19 cellular contexts compared by ENCODE assay signal in genomic region chr6:157842213-157842612, GRCh38. TPM values are rescaled to one million over a fixed set of nuclear protein-coding genes. Genes with fewer than 3 reads are reported as not detected.
DNase-seq lines count a peak whose midpoint lies in the region; ATAC-seq, FAIRE-seq and TF ChIP-seq lines count a peak whose summit lies in the region.
"Had no signal": no experiment of that assay in that cellular context is flagged by ENCODE, and none has a peak within 500 bp of the region (broad histone marks: within the 10 kb centered on the region; RNA-seq: fewer than 3 reads in every experiment).

No MANE protein-coding gene starts in this region.

- H3K9ac ChIP-seq in HepG2 (ENCODE audit: insufficient read depth, low read depth, low read length) (no peak overlapping the region), keratinocyte (ENCODE audit: control insufficient read depth, extremely low read depth, insufficient read depth, low read length) (no peak overlapping the region)

- no peaks in the 10 kb centered on the region for H3K27me3 Mint-ChIP-seq in WTC11 (ENCODE audit: low read depth)
- H3K27me3 Mint-ChIP-seq: B cell had no signal

- no peak for TF ChIP-seq RAD21 in HepG2 (CRISPR knock-in tag; IDR thresholded peaks at IDR 0.05)

- WGBS in HepG2 (ENCODE audit: low lambda C conversion rate): 94% methylated on average over 4 of the region's 4 CpGs
- 92% methylated on average over 4 of the region's 4 CpGs for WGBS in right lobe of liver (ENCODE audit: insufficient coverage, low coverage, low lambda C conversion rate, missing lambda C conversion rate)
- WGBS in aorta, 2 donors: 96% methylated on average over 4 of the region's 4 CpGs

- H3K4me3 ChIP-seq in HepG2 (replicated peaks in 1 of 3; ENCODE audit: insufficient read depth in 1 of 3, low read depth in 2 of 3, low read length in 3 of 3) (no peak overlapping the region), right lobe of liver (no peak overlapping the region), keratinocyte (ENCODE audit: control insufficient read depth in 2 of 3, extremely low read depth in 1 of 3, insufficient read depth in 2 of 3, low read depth in 1 of 3, low read length in 3 of 3) (no peak overlapping the region), aorta (ENCODE audit: low read length in 2 of 2) (no peak overlapping the region), vagina (no peak overlapping the region)
- H3K4me3 ChIP-seq: GM12878 had no signal

- H3K36me3 Mint-ChIP-seq in WTC11: no peaks in the 10 kb centered on the region

- ATAC-seq in HepG2 (no peak), right lobe of liver (no peak), WTC11 (no peak), aorta (ENCODE audit: low FRiP score) (no peak)

- no TSS peak for BruUV-seq in HepG2 (replicated peaks; lab: Mats Ljungman, UMichigan)

- CTCF ChIA-PET in HepG2 (lab: Yijun Ruan, JAX; ENCODE audit: low intra/inter-chr PET ratio, low total read pairs) (no interaction called here), WTC11 (lab: Charles Lee) (no interaction called here)

- H3K9me3 Mint-ChIP-seq in WTC11: no peaks in the 10 kb centered on the region
- H3K9me3 Mint-ChIP-seq: HFFc6 had no signal

- H3K79me2 ChIP-seq in HepG2 (ENCODE audit: insufficient read depth, low read length) (peaks cover 77% of the 10 kb centered on the region), keratinocyte (ENCODE audit: control insufficient read depth, insufficient read depth, low read length) (peaks cover 96% of the 10 kb centered on the region)

- no peaks in the 10 kb centered on the region for H3K36me3 ChIP-seq in HepG2 (replicated peaks in 1 of 2; ENCODE audit: control insufficient read depth in 1 of 2, insufficient read depth in 2 of 2, low read length in 2 of 2)
- H3K36me3 ChIP-seq in right lobe of liver: no peaks in the 10 kb centered on the region
- no peaks in the 10 kb centered on the region for H3K36me3 ChIP-seq in keratinocyte (ENCODE audit: control insufficient read depth in 2 of 2, extremely low read depth in 1 of 2, insufficient read depth in 2 of 2, low read length in 2 of 2)
- H3K36me3 ChIP-seq in aorta (ENCODE audit: control insufficient read depth in 1 of 2, insufficient read depth in 2 of 2, low read length in 1 of 2): no peaks in the 10 kb centered on the region
- H3K36me3 ChIP-seq in vagina: no peaks in the 10 kb centered on the region

- H4K20me1 ChIP-seq in HepG2 (ENCODE audit: insufficient read depth, low read length): peaks cover 37% of the 10 kb centered on the region
- H4K20me1 ChIP-seq in keratinocyte (ENCODE audit: control insufficient read depth, extremely low read depth, insufficient read depth, low read length): no peaks in the 10 kb centered on the region

- TF ChIP-seq EP300 in HepG2 (IDR thresholded peaks at IDR 0.05; ENCODE audit: low read depth in 2 of 2, low read length in 2 of 2) (no peak), HepG2 (CRISPR knock-in tag; IDR thresholded peaks at IDR 0.05; ENCODE audit: borderline replicate concordance) (no peak)

- H3K27ac ChIP-seq in HepG2 (ENCODE audit: extremely low read length, insufficient read depth, low read length) (no peak overlapping the region), right lobe of liver (no peak overlapping the region), keratinocyte (ENCODE audit: control insufficient read depth, insufficient read depth, low read length) (peak overlapping the region; percentile 18), aorta (ENCODE audit: low read depth in 1 of 2, low read length in 2 of 2) (no peak overlapping the region), vagina (no peak overlapping the region)

- H3K27me3 ChIP-seq in HepG2 (ENCODE audit: control insufficient read depth in 1 of 2, insufficient read depth in 2 of 2, low read length in 2 of 2) (no peaks in the 10 kb centered on the region), right lobe of liver (no peaks in the 10 kb centered on the region), keratinocyte (ENCODE audit: control insufficient read depth, extremely low read depth, insufficient read depth, low read length) (no peaks in the 10 kb centered on the region), aorta (ENCODE audit: control insufficient read depth in 1 of 2, insufficient read depth in 2 of 2, low read length in 1 of 2) (no peaks in the 10 kb centered on the region), vagina (no peaks in the 10 kb centered on the region)

- intact Hi-C loops in HepG2 (cut with micrococcal nuclease; ENCODE audit: unreplicated experiment): no loop called here
- intact Hi-C loops in right lobe of liver (cut with DNase I): no loop called here
- intact Hi-C loops in aorta (cut with DNase I): no loop called here
- intact Hi-C loops in vagina (cut with DNase I): no loop called here

- TF ChIP-seq CTCF in HepG2 (CRISPR knock-in tag; IDR thresholded peaks at IDR 0.05) (no peak), right lobe of liver (IDR thresholded peaks at IDR 0.05) (no peak), WTC11 (IDR thresholded peaks at IDR 0.05) (no peak), keratinocyte (optimal IDR thresholded peaks at IDR 0.05 in 1 of 3, IDR thresholded peaks at IDR 0.05 in 1 of 3, conservative IDR thresholded peaks at IDR 0.05 in 1 of 3; ENCODE audit: extremely low read depth in 1 of 3, insufficient read depth in 2 of 3, low read length in 3 of 3) (no peak), vagina (IDR thresholded peaks at IDR 0.05) (no peak)

- H2AFZ ChIP-seq in HepG2 (ENCODE audit: low read length) (no peak overlapping the region), keratinocyte (ENCODE audit: control insufficient read depth, low read length) (no peak overlapping the region)

- in situ Hi-C loops in HepG2 (cut with HindIII; ENCODE audit: extremely low pct_ligation_motif_present, low pct_unique_long_range_greater_than_20kb): no loop called here

- H3K4me1 Mint-ChIP-seq in WTC11: peaks cover 78% of the 10 kb centered on the region

- no peak for FAIRE-seq in HepG2 (lab: Jason Lieb, UNC)
- FAIRE-seq in keratinocyte (lab: Jason Lieb, UNC): no peak
- FAIRE-seq: GM12878 had no signal

- dilution Hi-C loops in keratinocyte (cut with MboI; ENCODE audit: extremely low pct_ligation_motif_present, low sequenced_read_pairs): no loop called here

- no peak overlapping the region for H3K4me3 Mint-ChIP-seq in WTC11
- H3K4me3 Mint-ChIP-seq: HFFc6 had no signal

- POLR2A ChIA-PET in HepG2 (lab: Yijun Ruan, JAX) (no interaction called here), WTC11 (lab: Charles Lee) (interaction anchor here (0.5 kb wide), 1 partner anchor 607 kb away, joined by 3 read pairs; no protein-coding TSS in a partner anchor)

- H3K4me2 ChIP-seq in HepG2 (ENCODE audit: low read depth, low read length) (no peak overlapping the region), keratinocyte (ENCODE audit: control insufficient read depth, extremely low read depth, insufficient read depth, low read depth, low read length) (no peak overlapping the region)

- H3K9me3 ChIP-seq in HepG2 (ENCODE audit: low read length) (no peaks in the 10 kb centered on the region), right lobe of liver (no peaks in the 10 kb centered on the region), keratinocyte (ENCODE audit: control insufficient read depth, low read depth, low read length) (no peaks in the 10 kb centered on the region), aorta (ENCODE audit: control insufficient read depth, low read length) (no peaks in the 10 kb centered on the region), vagina (no peaks in the 10 kb centered on the region)
- H3K9me3 ChIP-seq: Caco-2 had no signal

- H3K4me1 ChIP-seq in HepG2 (ENCODE audit: insufficient read depth, low read length): 0 out of 2 replicates have a peak, but pooled peaks cover 7% of the 10 kb centered on the region
- H3K4me1 ChIP-seq in right lobe of liver: peaks cover 0 to 8% (median 3%) of the 10 kb centered on the region in 4 donors
- peaks cover 77% of the 10 kb centered on the region for H3K4me1 ChIP-seq in keratinocyte (ENCODE audit: control insufficient read depth, extremely low read depth, insufficient read depth, low read length)
- H3K4me1 ChIP-seq in aorta (ENCODE audit: control insufficient read depth in 1 of 2, insufficient read depth in 2 of 2, low read length in 2 of 2): peaks cover 4 to 14% of the 10 kb centered on the region in 2 donors
- peaks cover 93% of the 10 kb centered on the region for H3K4me1 ChIP-seq in vagina

- DNase-seq in HepG2 (ENCODE audit: low spot score): no peak
- DNase-seq in right lobe of liver: no peak
- no peak for DNase-seq in WTC11 (ENCODE audit: low spot score)
- no peak for DNase-seq in keratinocyte (ENCODE audit: low read depth, low spot score)
- DNase-seq in NCI-H345 treated with DMSO at 0.1 percent for 48 hours (lab: John Stamatoyannopoulos, UW; ENCODE audit: unreplicated experiment): no peak
- no peak for DNase-seq in aorta
- DNase-seq in vagina (ENCODE audit: extremely low spot score in 2 of 2): no peak
- no peak for DNase-seq in NCI-H510A treated with DMSO at 0.1 percent for 48 hours (lab: John Stamatoyannopoulos, UW)
- DNase-seq: Caco-2, EL, GOT3, HFFc6, NCI-H1092 treated with DMSO at 0.1 percent for 48 hours, NCI-H1694, NCI-H2081 treated with DMSO at 0.1 percent for 48 hours, NCI-H510A, NCI-H774 had no signal

- no peak for TF ChIP-seq POLR2A in HepG2 (IDR thresholded peaks at IDR 0.05; ENCODE audit: insufficient read depth in 1 of 2, low read depth in 2 of 2, low read length in 2 of 2)
- TF ChIP-seq POLR2A in right lobe of liver (IDR thresholded peaks at IDR 0.05): no peak
- TF ChIP-seq POLR2A in vagina (IDR thresholded peaks at IDR 0.05): no peak

- peak overlapping the region; percentile 35 for H3K27ac Mint-ChIP-seq in WTC11
- H3K27ac Mint-ChIP-seq: B cell had no signal

- H3K9me1 ChIP-seq in keratinocyte (ENCODE audit: control insufficient read depth, extremely low read depth, insufficient read depth, low read length): no peaks in the 10 kb centered on the region

RNA-seq across cellular contexts. Expression of gene SNX9, which starts 19.2 kb away (rescaled TPM):
- 21.9 and 27.7 TPM in 2 replicates for total RNA-seq in HepG2 (2016; rRNA removed; fragmentation: Illumina TruSeq; extraction: Trizol)
- 3.3 and 3.5 TPM in 2 replicates for total RNA-seq in HepG2 (2016; cell fraction: cytosol; rRNA removed; fragmentation: Illumina TruSeq; extraction: Trizol; ENCODE audit: low read depth)
- total RNA-seq in HepG2 (2016; cell fraction: insoluble cytoplasmic fraction; rRNA removed; fragmentation: Illumina TruSeq; extraction: Trizol): 20.6 and 26.2 TPM in 2 replicates
- 11.1 and 12.4 TPM in 2 replicates for total RNA-seq in HepG2 (2016; cell fraction: membrane; rRNA removed; fragmentation: Illumina TruSeq; extraction: Trizol)
- 15.6 and 15.7 TPM in 2 replicates for total RNA-seq in HepG2 (2016; cell fraction: nucleus; rRNA removed; fragmentation: Illumina TruSeq; extraction: Trizol)
- 35.2 and 36.0 TPM in 2 replicates for polyA plus RNA-seq in HepG2 (2011; rRNA removed)
- polyA plus RNA-seq in HepG2 (2011; cell fraction: cytosol; rRNA removed): 25.8 and 32.1 TPM in 2 replicates
- 24.9 and 25.2 TPM in 2 replicates for polyA plus RNA-seq in HepG2 (2011; cell fraction: nucleus; rRNA removed)
- polyA plus RNA-seq in HepG2 (2012): 29.4 and 32.2 TPM in 2 replicates
- polyA plus RNA-seq in HepG2 (2016; cell fraction: cytosol; fragmentation: Illumina TruSeq; extraction: Trizol; ENCODE audit: low read depth): 2.4 and 2.5 TPM in 2 replicates
- polyA plus RNA-seq in HepG2 (2016; cell fraction: insoluble cytoplasmic fraction; fragmentation: Illumina TruSeq; extraction: Trizol; ENCODE audit: low read depth): 27.0 and 29.7 TPM in 2 replicates
- polyA plus RNA-seq in HepG2 (2016; cell fraction: membrane; fragmentation: Illumina TruSeq; extraction: Trizol; ENCODE audit: low read depth): 6.8 and 7.3 TPM in 2 replicates
- 20.8 and 21.2 TPM in 2 replicates for polyA plus RNA-seq in HepG2 (2016; cell fraction: nucleus; fragmentation: Illumina TruSeq; extraction: Trizol; ENCODE audit: insufficient read depth, low read depth)
- 17.0 and 19.8 TPM in 2 replicates for polyA minus RNA-seq in HepG2 (2011; rRNA and poly(A)+ RNA removed; ENCODE audit: low replicate concordance)
- 22.7 and 25.5 TPM in 2 replicates for polyA minus RNA-seq in HepG2 (2011; cell fraction: cytosol; rRNA and poly(A)+ RNA removed)
- polyA minus RNA-seq in HepG2 (2011; cell fraction: nucleus; rRNA and poly(A)+ RNA removed): 26.1 and 28.5 TPM in 2 replicates
- total RNA-seq in right lobe of liver: 10 to 100 TPM; 24.6 to 38.0 (median 29.3) TPM
- total RNA-seq in WTC11 (2021): 28.0 to 35.0 TPM (median 29.1 TPM) in 3 replicates
- 25.3 to 40.9 TPM (median 37.8 TPM) in 3 replicates for polyA plus RNA-seq in keratinocyte
- 94.9 TPM for polyA plus RNA-seq in keratinocyte (2011; ENCODE audit: low read depth)
- polyA plus RNA-seq in keratinocyte (2011; cell fraction: cytosol; rRNA removed): 27.6 and 39.1 TPM in 2 replicates
- 40.1 and 44.8 TPM in 2 replicates for polyA plus RNA-seq in keratinocyte (2011; cell fraction: nucleus; rRNA removed)
- 28.5 and 30.4 TPM in 2 replicates for polyA plus RNA-seq in keratinocyte (2012; ENCODE audit: low replicate concordance)
- 11.9 to 25.8 TPM (median 19.3 TPM) in 3 replicates for polyA minus RNA-seq in keratinocyte
- 22.8 TPM for polyA minus RNA-seq in keratinocyte (2011; cell fraction: cytosol; rRNA and poly(A)+ RNA removed)
- 19.0 and 28.6 TPM in 2 replicates for polyA minus RNA-seq in keratinocyte (2011; cell fraction: nucleus; rRNA and poly(A)+ RNA removed)
- total RNA-seq in aorta: 10 to 100 TPM; 81.5 to 95.5 TPM
- polyA plus RNA-seq in aorta: 10 to 100 TPM; 50.6 to 82.7 TPM
- total RNA-seq in vagina: 61.4 TPM
